ENCODE assay signal across 1 cellular context in the genomic region with DNA sequence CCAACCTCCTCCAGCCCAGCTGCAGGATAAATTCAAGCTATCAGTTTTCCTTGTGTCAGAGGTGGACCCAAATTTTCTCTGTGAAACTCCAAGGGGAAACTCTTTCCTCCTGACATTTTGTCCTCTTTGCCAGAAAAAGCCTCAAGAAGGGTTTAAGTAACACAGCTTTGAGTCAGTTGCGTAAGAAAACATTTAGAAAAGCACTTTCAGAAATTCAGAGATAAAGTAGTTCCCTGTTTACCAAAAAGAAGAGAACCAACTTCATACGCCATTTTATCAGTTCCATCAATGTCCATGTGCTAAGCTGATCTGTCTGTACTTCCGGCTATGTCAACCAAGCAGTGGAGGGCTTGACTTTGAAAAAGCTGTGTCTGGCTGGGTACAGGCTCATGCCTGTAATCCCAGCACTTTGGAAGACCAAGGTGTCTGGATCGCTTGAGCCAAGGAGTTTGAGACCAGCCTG.
TF ChIP-seq lines count a peak whose summit lies in the region.

No MANE protein-coding gene starts in this region.

TF ChIP-seq in K562, 482 proteins besides CTCF, POLR2A, EP300 and RAD21 (continued from another document):
- TF ChIP-seq, protein P1, sequence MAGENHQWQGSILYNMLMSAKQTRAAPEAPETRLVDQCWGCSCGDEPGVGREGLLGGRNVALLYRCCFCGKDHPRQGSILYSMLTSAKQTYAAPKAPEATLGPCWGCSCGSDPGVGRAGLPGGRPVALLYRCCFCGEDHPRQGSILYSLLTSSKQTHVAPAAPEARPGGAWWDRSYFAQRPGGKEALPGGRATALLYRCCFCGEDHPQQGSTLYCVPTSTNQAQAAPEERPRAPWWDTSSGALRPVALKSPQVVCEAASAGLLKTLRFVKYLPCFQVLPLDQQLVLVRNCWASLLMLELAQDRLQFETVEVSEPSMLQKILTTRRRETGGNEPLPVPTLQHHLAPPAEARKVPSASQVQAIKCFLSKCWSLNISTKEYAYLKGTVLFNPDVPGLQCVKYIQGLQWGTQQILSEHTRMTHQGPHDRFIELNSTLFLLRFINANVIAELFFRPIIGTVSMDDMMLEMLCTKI (IDR thresholded peaks at IDR 0.05; ENCODE audit: partially characterized antibody): no peak
- TF ChIP-seq TCF7L2 (IDR thresholded peaks at IDR 0.05; ENCODE audit: low read depth, low read length): no peak
- TF ChIP-seq, protein P2, sequence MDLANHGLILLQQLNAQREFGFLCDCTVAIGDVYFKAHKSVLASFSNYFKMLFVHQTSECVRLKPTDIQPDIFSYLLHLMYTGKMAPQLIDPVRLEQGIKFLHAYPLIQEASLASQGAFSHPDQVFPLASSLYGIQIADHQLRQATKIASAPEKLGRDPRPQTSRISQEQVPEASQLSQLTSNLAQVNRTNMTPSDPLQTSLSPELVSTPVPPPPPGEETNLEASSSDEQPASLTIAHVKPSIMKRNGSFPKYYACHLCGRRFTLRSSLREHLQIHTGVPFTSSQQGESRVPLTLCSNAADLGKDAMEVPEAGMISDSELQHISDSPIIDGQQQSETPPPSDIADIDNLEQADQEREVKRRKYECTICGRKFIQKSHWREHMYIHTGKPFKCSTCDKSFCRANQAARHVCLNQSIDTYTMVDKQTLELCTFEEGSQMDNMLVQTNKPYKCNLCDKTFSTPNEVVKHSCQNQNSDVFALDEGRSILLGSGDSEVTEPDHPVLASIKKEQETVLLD (IDR thresholded peaks at IDR 0.05): no peak
- TF ChIP-seq ZNF217 (CRISPR knock-in tag; IDR thresholded peaks at IDR 0.05): no peak
- TF ChIP-seq, protein P3, sequence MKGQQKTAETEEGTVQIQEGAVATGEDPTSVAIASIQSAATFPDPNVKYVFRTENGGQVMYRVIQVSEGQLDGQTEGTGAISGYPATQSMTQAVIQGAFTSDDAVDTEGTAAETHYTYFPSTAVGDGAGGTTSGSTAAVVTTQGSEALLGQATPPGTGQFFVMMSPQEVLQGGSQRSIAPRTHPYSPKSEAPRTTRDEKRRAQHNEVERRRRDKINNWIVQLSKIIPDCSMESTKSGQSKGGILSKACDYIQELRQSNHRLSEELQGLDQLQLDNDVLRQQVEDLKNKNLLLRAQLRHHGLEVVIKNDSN (CRISPR knock-in tag; IDR thresholded peaks at IDR 0.05): no peak
- TF ChIP-seq, protein P4, sequence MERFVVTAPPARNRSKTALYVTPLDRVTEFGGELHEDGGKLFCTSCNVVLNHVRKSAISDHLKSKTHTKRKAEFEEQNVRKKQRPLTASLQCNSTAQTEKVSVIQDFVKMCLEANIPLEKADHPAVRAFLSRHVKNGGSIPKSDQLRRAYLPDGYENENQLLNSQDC (CRISPR knock-in tag; IDR thresholded peaks at IDR 0.05): no peak
- TF ChIP-seq BRD4 (IDR thresholded peaks at IDR 0.05): no peak
- TF ChIP-seq ZBTB17 (CRISPR knock-in tag; IDR thresholded peaks at IDR 0.05): no peak
- no peak for TF ChIP-seq MCM3 (IDR thresholded peaks at IDR 0.05)
- TF ChIP-seq SMAD4 (CRISPR knock-in tag; conservative IDR thresholded peaks at IDR 0.05): peak; percentile 78; the same call in 1 of the 2 replicates
- no peak for TF ChIP-seq RBM39 (optimal IDR thresholded peaks at IDR 0.05; ENCODE audit: low read depth, low read length)
- peak; percentile 78; the same call in 1 of the 2 replicates for TF ChIP-seq ZNF584 (CRISPR knock-in tag; IDR thresholded peaks at IDR 0.05; ENCODE audit: low read depth)
- no peak for TF ChIP-seq ZNF507 (tag; conservative IDR thresholded peaks at IDR 0.05)
- TF ChIP-seq, protein P5, sequence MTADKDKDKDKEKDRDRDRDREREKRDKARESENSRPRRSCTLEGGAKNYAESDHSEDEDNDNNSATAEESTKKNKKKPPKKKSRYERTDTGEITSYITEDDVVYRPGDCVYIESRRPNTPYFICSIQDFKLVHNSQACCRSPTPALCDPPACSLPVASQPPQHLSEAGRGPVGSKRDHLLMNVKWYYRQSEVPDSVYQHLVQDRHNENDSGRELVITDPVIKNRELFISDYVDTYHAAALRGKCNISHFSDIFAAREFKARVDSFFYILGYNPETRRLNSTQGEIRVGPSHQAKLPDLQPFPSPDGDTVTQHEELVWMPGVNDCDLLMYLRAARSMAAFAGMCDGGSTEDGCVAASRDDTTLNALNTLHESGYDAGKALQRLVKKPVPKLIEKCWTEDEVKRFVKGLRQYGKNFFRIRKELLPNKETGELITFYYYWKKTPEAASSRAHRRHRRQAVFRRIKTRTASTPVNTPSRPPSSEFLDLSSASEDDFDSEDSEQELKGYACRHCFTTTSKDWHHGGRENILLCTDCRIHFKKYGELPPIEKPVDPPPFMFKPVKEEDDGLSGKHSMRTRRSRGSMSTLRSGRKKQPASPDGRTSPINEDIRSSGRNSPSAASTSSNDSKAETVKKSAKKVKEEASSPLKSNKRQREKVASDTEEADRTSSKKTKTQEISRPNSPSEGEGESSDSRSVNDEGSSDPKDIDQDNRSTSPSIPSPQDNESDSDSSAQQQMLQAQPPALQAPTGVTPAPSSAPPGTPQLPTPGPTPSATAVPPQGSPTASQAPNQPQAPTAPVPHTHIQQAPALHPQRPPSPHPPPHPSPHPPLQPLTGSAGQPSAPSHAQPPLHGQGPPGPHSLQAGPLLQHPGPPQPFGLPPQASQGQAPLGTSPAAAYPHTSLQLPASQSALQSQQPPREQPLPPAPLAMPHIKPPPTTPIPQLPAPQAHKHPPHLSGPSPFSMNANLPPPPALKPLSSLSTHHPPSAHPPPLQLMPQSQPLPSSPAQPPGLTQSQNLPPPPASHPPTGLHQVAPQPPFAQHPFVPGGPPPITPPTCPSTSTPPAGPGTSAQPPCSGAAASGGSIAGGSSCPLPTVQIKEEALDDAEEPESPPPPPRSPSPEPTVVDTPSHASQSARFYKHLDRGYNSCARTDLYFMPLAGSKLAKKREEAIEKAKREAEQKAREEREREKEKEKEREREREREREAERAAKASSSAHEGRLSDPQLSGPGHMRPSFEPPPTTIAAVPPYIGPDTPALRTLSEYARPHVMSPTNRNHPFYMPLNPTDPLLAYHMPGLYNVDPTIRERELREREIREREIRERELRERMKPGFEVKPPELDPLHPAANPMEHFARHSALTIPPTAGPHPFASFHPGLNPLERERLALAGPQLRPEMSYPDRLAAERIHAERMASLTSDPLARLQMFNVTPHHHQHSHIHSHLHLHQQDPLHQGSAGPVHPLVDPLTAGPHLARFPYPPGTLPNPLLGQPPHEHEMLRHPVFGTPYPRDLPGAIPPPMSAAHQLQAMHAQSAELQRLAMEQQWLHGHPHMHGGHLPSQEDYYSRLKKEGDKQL (CRISPR knock-in tag; IDR thresholded peaks at IDR 0.05; ENCODE audit: borderline replicate concordance): no peak
- no peak; the same call in 1 of the 2 replicates for TF ChIP-seq ILK (tag; IDR thresholded peaks at IDR 0.05; ENCODE audit: borderline replicate concordance, low read depth)
- no peak for TF ChIP-seq STAT5A (IDR thresholded peaks at IDR 0.05; ENCODE audit: borderline replicate concordance, low read length)
- no peak for TF ChIP-seq PHF21A (IDR thresholded peaks at IDR 0.05; ENCODE audit: borderline replicate concordance, low read depth)
- TF ChIP-seq, protein P6, sequence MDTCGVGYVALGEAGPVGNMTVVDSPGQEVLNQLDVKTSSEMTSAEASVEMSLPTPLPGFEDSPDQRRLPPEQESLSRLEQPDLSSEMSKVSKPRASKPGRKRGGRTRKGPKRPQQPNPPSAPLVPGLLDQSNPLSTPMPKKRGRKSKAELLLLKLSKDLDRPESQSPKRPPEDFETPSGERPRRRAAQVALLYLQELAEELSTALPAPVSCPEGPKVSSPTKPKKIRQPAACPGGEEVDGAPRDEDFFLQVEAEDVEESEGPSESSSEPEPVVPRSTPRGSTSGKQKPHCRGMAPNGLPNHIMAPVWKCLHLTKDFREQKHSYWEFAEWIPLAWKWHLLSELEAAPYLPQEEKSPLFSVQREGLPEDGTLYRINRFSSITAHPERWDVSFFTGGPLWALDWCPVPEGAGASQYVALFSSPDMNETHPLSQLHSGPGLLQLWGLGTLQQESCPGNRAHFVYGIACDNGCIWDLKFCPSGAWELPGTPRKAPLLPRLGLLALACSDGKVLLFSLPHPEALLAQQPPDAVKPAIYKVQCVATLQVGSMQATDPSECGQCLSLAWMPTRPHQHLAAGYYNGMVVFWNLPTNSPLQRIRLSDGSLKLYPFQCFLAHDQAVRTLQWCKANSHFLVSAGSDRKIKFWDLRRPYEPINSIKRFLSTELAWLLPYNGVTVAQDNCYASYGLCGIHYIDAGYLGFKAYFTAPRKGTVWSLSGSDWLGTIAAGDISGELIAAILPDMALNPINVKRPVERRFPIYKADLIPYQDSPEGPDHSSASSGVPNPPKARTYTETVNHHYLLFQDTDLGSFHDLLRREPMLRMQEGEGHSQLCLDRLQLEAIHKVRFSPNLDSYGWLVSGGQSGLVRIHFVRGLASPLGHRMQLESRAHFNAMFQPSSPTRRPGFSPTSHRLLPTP (IDR thresholded peaks at IDR 0.05; ENCODE audit: borderline replicate concordance, extremely low read depth, insufficient read length): no peak
- no peak for TF ChIP-seq U2AF1 (optimal IDR thresholded peaks at IDR 0.05; ENCODE audit: low read depth, low read length)
- TF ChIP-seq ZNF133 (CRISPR knock-in tag; IDR thresholded peaks at IDR 0.05): no peak
- TF ChIP-seq, protein P7, sequence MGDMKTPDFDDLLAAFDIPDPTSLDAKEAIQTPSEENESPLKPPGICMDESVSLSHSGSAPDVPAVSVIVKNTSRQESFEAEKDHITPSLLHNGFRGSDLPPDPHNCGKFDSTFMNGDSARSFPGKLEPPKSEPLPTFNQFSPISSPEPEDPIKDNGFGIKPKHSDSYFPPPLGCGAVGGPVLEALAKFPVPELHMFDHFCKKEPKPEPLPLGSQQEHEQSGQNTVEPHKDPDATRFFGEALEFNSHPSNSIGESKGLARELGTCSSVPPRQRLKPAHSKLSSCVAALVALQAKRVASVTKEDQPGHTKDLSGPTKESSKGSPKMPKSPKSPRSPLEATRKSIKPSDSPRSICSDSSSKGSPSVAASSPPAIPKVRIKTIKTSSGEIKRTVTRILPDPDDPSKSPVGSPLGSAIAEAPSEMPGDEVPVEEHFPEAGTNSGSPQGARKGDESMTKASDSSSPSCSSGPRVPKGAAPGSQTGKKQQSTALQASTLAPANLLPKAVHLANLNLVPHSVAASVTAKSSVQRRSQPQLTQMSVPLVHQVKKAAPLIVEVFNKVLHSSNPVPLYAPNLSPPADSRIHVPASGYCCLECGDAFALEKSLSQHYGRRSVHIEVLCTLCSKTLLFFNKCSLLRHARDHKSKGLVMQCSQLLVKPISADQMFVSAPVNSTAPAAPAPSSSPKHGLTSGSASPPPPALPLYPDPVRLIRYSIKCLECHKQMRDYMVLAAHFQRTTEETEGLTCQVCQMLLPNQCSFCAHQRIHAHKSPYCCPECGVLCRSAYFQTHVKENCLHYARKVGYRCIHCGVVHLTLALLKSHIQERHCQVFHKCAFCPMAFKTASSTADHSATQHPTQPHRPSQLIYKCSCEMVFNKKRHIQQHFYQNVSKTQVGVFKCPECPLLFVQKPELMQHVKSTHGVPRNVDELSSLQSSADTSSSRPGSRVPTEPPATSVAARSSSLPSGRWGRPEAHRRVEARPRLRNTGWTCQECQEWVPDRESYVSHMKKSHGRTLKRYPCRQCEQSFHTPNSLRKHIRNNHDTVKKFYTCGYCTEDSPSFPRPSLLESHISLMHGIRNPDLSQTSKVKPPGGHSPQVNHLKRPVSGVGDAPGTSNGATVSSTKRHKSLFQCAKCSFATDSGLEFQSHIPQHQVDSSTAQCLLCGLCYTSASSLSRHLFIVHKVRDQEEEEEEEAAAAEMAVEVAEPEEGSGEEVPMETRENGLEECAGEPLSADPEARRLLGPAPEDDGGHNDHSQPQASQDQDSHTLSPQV (IDR thresholded peaks at IDR 0.05): peak; percentile 98
- no peak for TF ChIP-seq POLR2AphosphoS5 (IDR thresholded peaks at IDR 0.05; ENCODE audit: control insufficient read depth, insufficient read depth, low read depth, low read length)
- no peak for TF ChIP-seq ZNF785 (CRISPR knock-in tag; IDR thresholded peaks at IDR 0.05)
- no peak for TF ChIP-seq NR4A1 (CRISPR knock-in tag; IDR thresholded peaks at IDR 0.05)
- TF ChIP-seq NR4A1 (tag; IDR thresholded peaks at IDR 0.05): peak; percentile 91
- TF ChIP-seq ZNF134 (CRISPR knock-in tag; conservative IDR thresholded peaks at IDR 0.05): no peak
- TF ChIP-seq FOXK1 (CRISPR knock-in tag; IDR thresholded peaks at IDR 0.05; ENCODE audit: borderline replicate concordance): no peak
- no peak for TF ChIP-seq ARID2 (IDR thresholded peaks at IDR 0.05)
